Comparison of ENCODE assay signal across 1 cellular context in the genomic region with DNA sequence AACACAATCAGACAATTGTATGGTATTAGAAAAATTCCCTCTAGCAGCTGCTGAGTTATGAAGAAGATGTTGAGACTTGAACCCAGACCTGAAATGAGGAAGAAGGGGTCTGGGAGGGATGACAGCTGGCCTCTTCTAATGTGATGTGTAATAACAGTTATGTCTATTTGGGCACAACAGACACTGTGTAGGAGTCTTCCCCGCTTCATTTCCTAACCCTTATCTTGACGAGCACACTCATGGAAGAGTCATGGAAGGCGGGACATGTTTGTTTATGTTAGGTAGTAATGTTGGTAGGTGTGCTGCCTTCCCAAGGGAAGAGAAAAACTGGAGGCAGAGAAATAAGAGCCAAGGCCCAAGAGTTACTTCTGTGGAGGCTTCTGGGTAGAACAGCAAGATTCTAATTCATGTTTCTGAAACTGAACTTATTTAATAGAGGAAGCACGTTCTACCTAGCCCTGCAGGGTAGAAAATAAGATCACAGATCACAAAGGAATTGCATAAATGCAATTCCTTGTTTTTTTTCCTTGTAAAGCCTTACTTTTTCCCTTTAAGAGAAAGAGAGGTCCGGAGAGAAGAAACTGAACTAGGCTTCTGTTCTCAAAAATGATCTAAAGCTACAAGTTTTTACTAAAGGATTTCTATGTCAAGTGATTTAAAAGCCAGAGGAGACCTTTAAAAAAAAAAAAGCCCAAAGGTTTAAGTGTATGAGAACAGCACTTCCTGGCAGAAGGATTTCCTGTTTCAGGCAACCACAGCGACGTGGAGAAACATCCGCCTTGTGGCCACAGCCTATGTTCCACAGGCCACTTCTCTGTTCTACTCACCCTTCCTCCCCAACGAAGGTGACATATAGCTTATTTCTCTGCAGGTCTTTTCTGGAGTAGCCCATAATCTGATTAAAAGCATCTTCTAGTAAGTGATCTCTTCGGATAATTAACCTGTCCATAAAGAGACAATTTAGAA.
TF ChIP-seq lines count a peak whose summit lies in the region.

No MANE protein-coding gene starts in this region.

TF ChIP-seq in GM12878, 131 proteins besides CTCF, POLR2A, EP300 and RAD21 (continued from another document):
- TF ChIP-seq, protein P1, sequence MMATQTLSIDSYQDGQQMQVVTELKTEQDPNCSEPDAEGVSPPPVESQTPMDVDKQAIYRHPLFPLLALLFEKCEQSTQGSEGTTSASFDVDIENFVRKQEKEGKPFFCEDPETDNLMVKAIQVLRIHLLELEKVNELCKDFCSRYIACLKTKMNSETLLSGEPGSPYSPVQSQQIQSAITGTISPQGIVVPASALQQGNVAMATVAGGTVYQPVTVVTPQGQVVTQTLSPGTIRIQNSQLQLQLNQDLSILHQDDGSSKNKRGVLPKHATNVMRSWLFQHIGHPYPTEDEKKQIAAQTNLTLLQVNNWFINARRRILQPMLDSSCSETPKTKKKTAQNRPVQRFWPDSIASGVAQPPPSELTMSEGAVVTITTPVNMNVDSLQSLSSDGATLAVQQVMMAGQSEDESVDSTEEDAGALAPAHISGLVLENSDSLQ (IDR thresholded peaks at IDR 0.05): no peak
- TF ChIP-seq, protein P2, sequence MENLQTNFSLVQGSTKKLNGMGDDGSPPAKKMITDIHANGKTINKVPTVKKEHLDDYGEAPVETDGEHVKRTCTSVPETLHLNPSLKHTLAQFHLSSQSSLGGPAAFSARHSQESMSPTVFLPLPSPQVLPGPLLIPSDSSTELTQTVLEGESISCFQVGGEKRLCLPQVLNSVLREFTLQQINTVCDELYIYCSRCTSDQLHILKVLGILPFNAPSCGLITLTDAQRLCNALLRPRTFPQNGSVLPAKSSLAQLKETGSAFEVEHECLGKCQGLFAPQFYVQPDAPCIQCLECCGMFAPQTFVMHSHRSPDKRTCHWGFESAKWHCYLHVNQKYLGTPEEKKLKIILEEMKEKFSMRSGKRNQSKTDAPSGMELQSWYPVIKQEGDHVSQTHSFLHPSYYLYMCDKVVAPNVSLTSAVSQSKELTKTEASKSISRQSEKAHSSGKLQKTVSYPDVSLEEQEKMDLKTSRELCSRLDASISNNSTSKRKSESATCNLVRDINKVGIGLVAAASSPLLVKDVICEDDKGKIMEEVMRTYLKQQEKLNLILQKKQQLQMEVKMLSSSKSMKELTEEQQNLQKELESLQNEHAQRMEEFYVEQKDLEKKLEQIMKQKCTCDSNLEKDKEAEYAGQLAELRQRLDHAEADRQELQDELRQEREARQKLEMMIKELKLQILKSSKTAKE (IDR thresholded peaks at IDR 0.05; ENCODE audit: low read depth, poor library complexity, severe bottlenecking): no peak
- TF ChIP-seq, protein P3, sequence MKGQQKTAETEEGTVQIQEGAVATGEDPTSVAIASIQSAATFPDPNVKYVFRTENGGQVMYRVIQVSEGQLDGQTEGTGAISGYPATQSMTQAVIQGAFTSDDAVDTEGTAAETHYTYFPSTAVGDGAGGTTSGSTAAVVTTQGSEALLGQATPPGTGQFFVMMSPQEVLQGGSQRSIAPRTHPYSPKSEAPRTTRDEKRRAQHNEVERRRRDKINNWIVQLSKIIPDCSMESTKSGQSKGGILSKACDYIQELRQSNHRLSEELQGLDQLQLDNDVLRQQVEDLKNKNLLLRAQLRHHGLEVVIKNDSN (IDR thresholded peaks at IDR 0.05; ENCODE audit: borderline replicate concordance, extremely low read length, insufficient read depth, low read depth, low read length): no peak
- TF ChIP-seq WRNIP1 (IDR thresholded peaks at IDR 0.05; ENCODE audit: borderline replicate concordance, low read depth, low read length): no peak
- 0 out of 2 replicates have a peak, but pooled peaks have one; percentile 35 for TF ChIP-seq TCF12 (IDR thresholded peaks at IDR 0.05; ENCODE audit: low read depth, low read length)
- TF ChIP-seq, protein P4, sequence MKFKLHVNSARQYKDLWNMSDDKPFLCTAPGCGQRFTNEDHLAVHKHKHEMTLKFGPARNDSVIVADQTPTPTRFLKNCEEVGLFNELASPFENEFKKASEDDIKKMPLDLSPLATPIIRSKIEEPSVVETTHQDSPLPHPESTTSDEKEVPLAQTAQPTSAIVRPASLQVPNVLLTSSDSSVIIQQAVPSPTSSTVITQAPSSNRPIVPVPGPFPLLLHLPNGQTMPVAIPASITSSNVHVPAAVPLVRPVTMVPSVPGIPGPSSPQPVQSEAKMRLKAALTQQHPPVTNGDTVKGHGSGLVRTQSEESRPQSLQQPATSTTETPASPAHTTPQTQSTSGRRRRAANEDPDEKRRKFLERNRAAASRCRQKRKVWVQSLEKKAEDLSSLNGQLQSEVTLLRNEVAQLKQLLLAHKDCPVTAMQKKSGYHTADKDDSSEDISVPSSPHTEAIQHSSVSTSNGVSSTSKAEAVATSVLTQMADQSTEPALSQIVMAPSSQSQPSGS (IDR thresholded peaks at IDR 0.05; ENCODE audit: low read length): peak; percentile 79
